37 cellular contexts compared by ENCODE assay signal in genomic region chrX:40388441-40388840, GRCh38.
"Had no signal": no experiment of that assay in that cellular context is flagged by ENCODE, and none has a peak within 500 bp of the region (broad histone marks: within the 10 kb centered on the region; RNA-seq: fewer than 3 reads in every experiment).

No MANE protein-coding gene starts in this region.

- ATAC-seq: activated CD8-positive, alpha-beta memory T cell treated with anti-CD3 and anti-CD28 coated beads, Interleukin-2, amount 10 ng/mL, durations not matched to agents 7 days and 5 days; body of pancreas had no signal

- H3K4me1 Mint-ChIP-seq: activated naive CD4-positive, alpha-beta T cell treated with anti-CD3 and anti-CD28 coated beads, Interleukin-2, amount 50 U/mL, for 24 hours had no signal

- H3K4me2 ChIP-seq: PC-9 had no signal

- FAIRE-seq: RCC 7860 had no signal

- H3K9me3 Mint-ChIP-seq: activated CD4-positive, alpha-beta memory T cell treated with anti-CD3 and anti-CD28 coated beads, Interleukin-2, amount 10 ng/mL, durations not matched to agents 7 days and 5 days; activated naive CD4-positive, alpha-beta T cell treated with anti-CD3 and anti-CD28 coated beads, Interleukin-2, amount 50 U/mL, for 24 hours; activated naive CD8-positive, alpha-beta T cell treated with anti-CD3 and anti-CD28 coated beads, Interleukin-2, amount 10 ng/mL, durations not matched to agents 7 days and 5 days had no signal

- H3K4me1 ChIP-seq: ascending aorta, body of pancreas, breast epithelium had no signal

- H3K9me3 ChIP-seq: ascending aorta, body of pancreas, breast epithelium, MG63 had no signal

- DNase-seq: activated CD4-positive, alpha-beta memory T cell treated with anti-CD3 and anti-CD28 coated beads, Interleukin-2, amount 10 ng/mL, durations not matched to agents 7 days and 5 days; activated CD4-positive, alpha-beta T cell treated with anti-CD3 and anti-CD28 coated beads for 1 hour; activated CD4-positive, alpha-beta T cell treated with anti-CD3 and anti-CD28 coated beads for 48 hours; activated CD4-positive, CD25-positive, alpha-beta regulatory T cell; activated CD8-positive, alpha-beta memory T cell treated with anti-CD3 and anti-CD28 coated beads for 24 hours; activated CD8-positive, alpha-beta memory T cell treated with anti-CD3 and anti-CD28 coated beads, Interleukin-2, amount 10 ng/mL, durations not matched to agents 7 days and 5 days; activated CD8-positive, alpha-beta memory T cell treated with anti-CD3 and anti-CD28 coated beads, Interleukin-2, amount 50 U/mL, for 48 hours; activated effector memory CD4-positive, alpha-beta T cell treated with anti-CD3 and anti-CD28 coated beads, Interleukin-2, amount 50 U/mL, for 16 hours; activated naive CD4-positive, alpha-beta T cell; activated naive CD8-positive, alpha-beta T cell treated with anti-CD3 and anti-CD28 coated beads, Interleukin-2, amount 10 ng/mL, durations not matched to agents 7 days and 5 days; activated T-cell treated with anti-CD3 and anti-CD28 coated beads, Interleukin-2, amount 50 U/mL, for 48 hours; amygdala; caudate nucleus; cerebellar nuclear complex; Karpas-422; KBM-7; MG63; NCI-H1048; NCI-H146; NCI-H187; NCI-H2107; NCI-H226; NCI-H446 treated with DMSO at 0.1 percent for 48 hours; NK-92 treated with Interleukin-12 subunit alpha and Interleukin-12 subunit beta, amount 100 ng/mL, for 24 hours; PC-9; SIG-M5; SW 1271; T-helper 1 cell; T-helper 2 cell; T-helper 9 cell; WERI-Rb-1 had no signal

- H3K4me3 Mint-ChIP-seq: activated CD4-positive, alpha-beta memory T cell treated with anti-CD3 and anti-CD28 coated beads, Interleukin-2, amount 10 ng/mL, durations not matched to agents 7 days and 5 days; activated CD8-positive, alpha-beta memory T cell treated with anti-CD3 and anti-CD28 coated beads, Interleukin-2, amount 10 ng/mL, durations not matched to agents 7 days and 5 days; activated naive CD4-positive, alpha-beta T cell treated with anti-CD3 and anti-CD28 coated beads, Interleukin-2, amount 50 U/mL, for 24 hours; activated naive CD8-positive, alpha-beta T cell treated with anti-CD3 and anti-CD28 coated beads, Interleukin-2, amount 10 ng/mL, durations not matched to agents 7 days and 5 days had no signal

- H3K4me3 ChIP-seq: ascending aorta, body of pancreas, breast epithelium, MG63, PC-9 had no signal

- H3K27me3 ChIP-seq: ascending aorta, body of pancreas, MG63 had no signal

- H2AFZ ChIP-seq: PC-9 had no signal

- H3K36me3 Mint-ChIP-seq: activated CD8-positive, alpha-beta memory T cell treated with anti-CD3 and anti-CD28 coated beads, Interleukin-2, amount 10 ng/mL, durations not matched to agents 7 days and 5 days; activated naive CD4-positive, alpha-beta T cell treated with anti-CD3 and anti-CD28 coated beads, Interleukin-2, amount 50 U/mL, for 24 hours; activated naive CD8-positive, alpha-beta T cell treated with anti-CD3 and anti-CD28 coated beads, Interleukin-2, amount 10 ng/mL, durations not matched to agents 7 days and 5 days had no signal

- H3K27me3 Mint-ChIP-seq: activated CD4-positive, alpha-beta memory T cell treated with anti-CD3 and anti-CD28 coated beads, Interleukin-2, amount 10 ng/mL, durations not matched to agents 7 days and 5 days; activated CD8-positive, alpha-beta memory T cell treated with anti-CD3 and anti-CD28 coated beads, Interleukin-2, amount 10 ng/mL, durations not matched to agents 7 days and 5 days; activated naive CD4-positive, alpha-beta T cell treated with anti-CD3 and anti-CD28 coated beads, Interleukin-2, amount 50 U/mL, for 24 hours; activated naive CD8-positive, alpha-beta T cell treated with anti-CD3 and anti-CD28 coated beads, Interleukin-2, amount 10 ng/mL, durations not matched to agents 7 days and 5 days had no signal

- H3K27ac ChIP-seq: ascending aorta, body of pancreas, PC-9, RWPE1, WERI-Rb-1 had no signal

- H3K36me3 ChIP-seq: ascending aorta, breast epithelium, MG63, WERI-Rb-1 had no signal

- H3K27ac Mint-ChIP-seq: activated CD4-positive, alpha-beta memory T cell treated with anti-CD3 and anti-CD28 coated beads, Interleukin-2, amount 10 ng/mL, durations not matched to agents 7 days and 5 days; activated CD8-positive, alpha-beta memory T cell treated with anti-CD3 and anti-CD28 coated beads, Interleukin-2, amount 10 ng/mL, durations not matched to agents 7 days and 5 days; activated naive CD4-positive, alpha-beta T cell treated with anti-CD3 and anti-CD28 coated beads, Interleukin-2, amount 50 U/mL, for 24 hours; activated naive CD8-positive, alpha-beta T cell treated with anti-CD3 and anti-CD28 coated beads, Interleukin-2, amount 10 ng/mL, durations not matched to agents 7 days and 5 days had no signal
